2 cellular contexts compared by ENCODE assay signal in genomic region chr14:68654471-68654941, GRCh38.
TF ChIP-seq lines count a peak whose summit lies in the region.

No MANE protein-coding gene starts in this region.

TF ChIP-seq in A549, 52 proteins besides CTCF, POLR2A, EP300 and RAD21 (continued from another document):
- TF ChIP-seq ZFP36 (IDR thresholded peaks at IDR 0.05; ENCODE audit: borderline replicate concordance, partially characterized antibody) (no peak), CBX2 (IDR thresholded peaks at IDR 0.05; ENCODE audit: borderline replicate concordance, low read depth) (no peak), REST (IDR thresholded peaks at IDR 0.05) (no peak), TFCP2L1 (CRISPR knock-in tag; IDR thresholded peaks at IDR 0.05) (no peak), HEYL (CRISPR knock-in tag; IDR thresholded peaks at IDR 0.05) (no peak), FOSB (CRISPR knock-in tag; IDR thresholded peaks at IDR 0.05) (no peak), CHD2 (IDR thresholded peaks at IDR 0.05; ENCODE audit: low read length, partially characterized antibody) (no peak), NFE2L2 (conservative IDR thresholded peaks at IDR 0.05; ENCODE audit: low read length) (no peak), SREBF2 (IDR thresholded peaks at IDR 0.05) (no peak), HES2 (IDR thresholded peaks at IDR 0.05) (no peak), ESRRA (IDR thresholded peaks at IDR 0.05; ENCODE audit: borderline replicate concordance, low read length) (no peak), KDM1A (IDR thresholded peaks at IDR 0.05; ENCODE audit: low read depth) (no peak)
- TF ChIP-seq, protein P1, sequence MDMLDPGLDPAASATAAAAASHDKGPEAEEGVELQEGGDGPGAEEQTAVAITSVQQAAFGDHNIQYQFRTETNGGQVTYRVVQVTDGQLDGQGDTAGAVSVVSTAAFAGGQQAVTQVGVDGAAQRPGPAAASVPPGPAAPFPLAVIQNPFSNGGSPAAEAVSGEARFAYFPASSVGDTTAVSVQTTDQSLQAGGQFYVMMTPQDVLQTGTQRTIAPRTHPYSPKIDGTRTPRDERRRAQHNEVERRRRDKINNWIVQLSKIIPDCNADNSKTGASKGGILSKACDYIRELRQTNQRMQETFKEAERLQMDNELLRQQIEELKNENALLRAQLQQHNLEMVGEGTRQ (IDR thresholded peaks at IDR 0.05): no peak
- TF ChIP-seq, protein P2, sequence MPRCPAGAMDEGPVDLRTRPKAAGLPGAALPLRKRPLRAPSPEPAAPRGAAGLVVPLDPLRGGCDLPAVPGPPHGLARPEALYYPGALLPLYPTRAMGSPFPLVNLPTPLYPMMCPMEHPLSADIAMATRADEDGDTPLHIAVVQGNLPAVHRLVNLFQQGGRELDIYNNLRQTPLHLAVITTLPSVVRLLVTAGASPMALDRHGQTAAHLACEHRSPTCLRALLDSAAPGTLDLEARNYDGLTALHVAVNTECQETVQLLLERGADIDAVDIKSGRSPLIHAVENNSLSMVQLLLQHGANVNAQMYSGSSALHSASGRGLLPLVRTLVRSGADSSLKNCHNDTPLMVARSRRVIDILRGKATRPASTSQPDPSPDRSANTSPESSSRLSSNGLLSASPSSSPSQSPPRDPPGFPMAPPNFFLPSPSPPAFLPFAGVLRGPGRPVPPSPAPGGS (IDR thresholded peaks at IDR 0.05): no peak
TF ChIP-seq in A549: peak in this region for 0.

TF ChIP-seq in IMR-90, 13 proteins besides CTCF, POLR2A, EP300 and RAD21 (continued from another document):
- TF ChIP-seq CHD1 (IDR thresholded peaks at IDR 0.05; ENCODE audit: low read depth, low read length): no peak
